32 cellular contexts compared by ENCODE assay signal in the genomic region with DNA sequence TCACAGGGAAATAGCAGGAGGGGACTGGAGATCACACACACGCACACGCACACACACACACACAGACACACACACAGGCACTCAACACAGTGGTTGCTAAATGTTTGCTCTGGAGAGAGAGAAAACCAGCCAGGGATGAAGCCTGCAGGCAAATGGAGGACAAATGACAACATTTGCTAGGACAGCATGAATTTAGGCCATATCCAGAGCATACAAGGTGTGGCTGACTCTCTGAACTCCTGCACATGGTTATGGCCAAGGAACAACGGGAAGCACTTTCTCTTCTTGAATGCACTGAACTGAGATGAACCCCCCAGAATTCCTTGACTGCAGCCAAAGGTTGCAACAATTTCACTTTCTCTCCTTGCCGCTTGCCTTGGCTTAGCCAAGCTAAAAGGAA.
A peak's percentile ranks its signal among the peaks of the same experiment; 100 is the strongest.
DNase-seq lines count a peak whose midpoint lies in the region; ATAC-seq, FAIRE-seq and TF ChIP-seq lines count a peak whose summit lies in the region.
"Had no signal": no experiment of that assay in that cellular context is flagged by ENCODE, and none has a peak within 500 bp of the region (broad histone marks: within the 10 kb centered on the region; RNA-seq: fewer than 3 reads in every experiment).

No MANE protein-coding gene starts in this region.

- no peak for TF ChIP-seq EP300 in K562 (IDR thresholded peaks at IDR 0.05; ENCODE audit: low read length)

- no peak overlapping the region for H2AFZ ChIP-seq in K562 (ENCODE audit: low read depth, low read length)

- no peaks in the 10 kb centered on the region for H3K79me2 ChIP-seq in K562 (ENCODE audit: control insufficient read depth, insufficient read depth, low read length)

- FAIRE-seq in K562 (lab: Jason Lieb, UNC), result peak; percentile 58
- FAIRE-seq: GM12892, islet of Langerhans had no signal

- H3K36me3 ChIP-seq in K562 (ENCODE audit: control insufficient read depth, insufficient read depth, low read length), result no peaks in the 10 kb centered on the region
- H3K36me3 ChIP-seq in CD4-positive, alpha-beta memory T cell (ENCODE audit: insufficient read depth, low read length), result no peaks in the 10 kb centered on the region
- H3K36me3 ChIP-seq: HAP-1, ovary, vagina had no signal

- H3K9me3 ChIP-seq in K562 (replicated peaks; ENCODE audit: control insufficient read depth, insufficient read depth, low read depth, low read length) (no peaks in the 10 kb centered on the region), right cardiac atrium (ENCODE audit: control insufficient read depth, low read length) (no peaks in the 10 kb centered on the region)
- no peaks in the 10 kb centered on the region for H3K9me3 ChIP-seq in CD4-positive, alpha-beta memory T cell (ENCODE audit: control insufficient read depth in 1 of 2, low read length in 2 of 2)
- H3K9me3 ChIP-seq: HAP-1, ovary, sigmoid colon, SK-N-SH, vagina had no signal

- no peak for ATAC-seq in K562
- peak; percentile 34 to 69 for ATAC-seq in right cardiac atrium
- peak; percentile 84 for ATAC-seq in sciatic nerve
- ATAC-seq in GM21737 (IDR thresholded peaks at IDR 0.05; ENCODE audit: unreplicated experiment), result no peak
- ATAC-seq in T-cell (replicated peaks in 1 of 4), result no peak
- ATAC-seq in GM21447 (IDR thresholded peaks at IDR 0.05; ENCODE audit: unreplicated experiment), result no peak
- ATAC-seq: activated CD4-positive, alpha-beta T cell treated with anti-CD3 and anti-CD28 coated beads for 36 hours; CD8-positive, alpha-beta T cell; stimulated activated naive B cell treated with anti-CD40 and anti-IgM and Interleukin-4, amounts not matched to agents 10 μg/mL and 1 μg/mL and 100 μg/mL, for 72 hours had no signal

- in situ Hi-C loops in G401 (cut with HindIII; ENCODE audit: low sequenced_read_pairs), result no loop called here
- in situ Hi-C loops in K562 (cut with MboI), result no loop called here

- H3K9me3 Mint-ChIP-seq in T-cell, result no peaks in the 10 kb centered on the region
- H3K9me3 Mint-ChIP-seq in CD4-positive, alpha-beta memory T cell, result no peaks in the 10 kb centered on the region
- H3K9me3 Mint-ChIP-seq: CD8-positive, alpha-beta T cell; nephron progenitor cell; stimulated activated naive B cell treated with anti-CD40 and anti-IgM and Interleukin-4, amounts not matched to agents 10 μg/mL and 1 μg/mL and 100 μg/mL, for 72 hours had no signal

- no peaks in the 10 kb centered on the region for H3K27me3 ChIP-seq in K562 (ENCODE audit: control insufficient read depth in 2 of 2, insufficient read depth in 2 of 2, low read length in 2 of 2)
- no peaks in the 10 kb centered on the region for H3K27me3 ChIP-seq in right cardiac atrium (ENCODE audit: control insufficient read depth, insufficient read depth)
- H3K27me3 ChIP-seq in CD4-positive, alpha-beta memory T cell (ENCODE audit: insufficient read depth, low read length), result no peaks in the 10 kb centered on the region
- H3K27me3 ChIP-seq: dorsolateral prefrontal cortex, ovary, sigmoid colon, vagina had no signal

- H3K27ac ChIP-seq in K562 (ENCODE audit: extremely low read depth, low read depth, low read length) (no peak overlapping the region), right cardiac atrium (ENCODE audit: low read length) (peak overlapping the region; percentile 10)
- no peak overlapping the region for H3K27ac ChIP-seq in CD4-positive, alpha-beta memory T cell (ENCODE audit: low read depth, low read length)
- H3K27ac ChIP-seq: dorsolateral prefrontal cortex, ovary, sigmoid colon, vagina had no signal

- H3K9ac ChIP-seq in K562 (ENCODE audit: insufficient read depth in 1 of 2, low read depth in 2 of 2, low read length in 2 of 2), result no peak overlapping the region
- H3K9ac ChIP-seq: SK-N-SH had no signal

- intact Hi-C loops in K562 (cut with micrococcal nuclease), result no loop called here
- intact Hi-C loops in right cardiac atrium (cut with DNase I), result no loop called here
- intact Hi-C loops in sciatic nerve (cut with DNase I), result no loop called here
- intact Hi-C loops in CD4-positive, alpha-beta memory T cell (cut with micrococcal nuclease), result no loop called here

- H3K4me1 Mint-ChIP-seq in T-cell, result no peaks in the 10 kb centered on the region
- H3K4me1 Mint-ChIP-seq in CD4-positive, alpha-beta memory T cell, result no peaks in the 10 kb centered on the region
- H3K4me1 Mint-ChIP-seq: activated CD4-positive, alpha-beta T cell treated with anti-CD3 and anti-CD28 coated beads for 36 hours; stimulated activated naive B cell treated with anti-CD40 and anti-IgM and Interleukin-4, amounts not matched to agents 10 μg/mL and 1 μg/mL and 100 μg/mL, for 72 hours had no signal

- TF ChIP-seq POLR2A in K562 (conservative IDR thresholded peaks at IDR 0.05), result no peak

- H3K4me2 ChIP-seq in K562 (ENCODE audit: insufficient read depth, low read length), result no peak overlapping the region
- H3K4me2 ChIP-seq: SK-N-SH had no signal

- H3K4me1 ChIP-seq in K562 (replicated peaks in 1 of 2; ENCODE audit: control insufficient read depth in 2 of 2, insufficient read depth in 2 of 2, low read length in 2 of 2) (no peaks in the 10 kb centered on the region), right cardiac atrium (ENCODE audit: control insufficient read depth, insufficient read depth, low read length) (no peaks in the 10 kb centered on the region)
- no peaks in the 10 kb centered on the region for H3K4me1 ChIP-seq in CD4-positive, alpha-beta memory T cell (ENCODE audit: insufficient read depth, low read length)
- H3K4me1 ChIP-seq: HAP-1 had no signal

- no peak for TF ChIP-seq RAD21 in K562 (CRISPR knock-in tag; conservative IDR thresholded peaks at IDR 0.05 in 1 of 2, IDR thresholded peaks at IDR 0.05 in 1 of 2)

- CTCF ChIA-PET in K562 (lab: Yijun Ruan, JAX; ENCODE audit: low intra/inter-chr PET ratio), result no interaction called here
- CTCF ChIA-PET in T-cell (lab: Charles Lee), result no interaction called here
- CTCF ChIA-PET in CD4-positive, alpha-beta memory T cell (lab: Charles Lee; ENCODE audit: partially characterized antibody), result no interaction called here

- H3K36me3 Mint-ChIP-seq in T-cell, result no peaks in the 10 kb centered on the region
- H3K36me3 Mint-ChIP-seq in CD4-positive, alpha-beta memory T cell, result no peaks in the 10 kb centered on the region
- H3K36me3 Mint-ChIP-seq: activated naive CD8-positive, alpha-beta T cell; CD8-positive, alpha-beta T cell; stimulated activated naive B cell treated with anti-CD40 and anti-IgM and Interleukin-4, amounts not matched to agents 10 μg/mL and 1 μg/mL and 100 μg/mL, for 72 hours had no signal

- H3K4me3 ChIP-seq in K562 (no peak overlapping the region), right cardiac atrium (ENCODE audit: low read length) (no peak overlapping the region)
- no peak overlapping the region for H3K4me3 ChIP-seq in CD4-positive, alpha-beta memory T cell (ENCODE audit: low read length in 2 of 2)
- H3K4me3 ChIP-seq: dorsolateral prefrontal cortex, HAP-1, lung, ovary, sigmoid colon, vagina had no signal

- no TSS peak for BruUV-seq in K562 (replicated peaks; lab: Mats Ljungman, UMichigan)

- no peaks in the 10 kb centered on the region for H4K20me1 ChIP-seq in K562 (replicated peaks; ENCODE audit: control insufficient read depth, insufficient read depth, low read length)

- WGBS in K562 (ENCODE audit: insufficient coverage, low coverage, missing lambda C conversion rate), result 39% methylated on average over 4 of the region's 4 CpGs
- WGBS in right cardiac atrium, result 74% methylated on average over 4 of the region's 4 CpGs

- DNase-seq in G401 (ENCODE audit: low spot score) (peak; percentile 6), K562 (ENCODE audit: extremely low read depth in 1 of 4, low spot score in 3 of 4) (no peak), right cardiac atrium (peak in 1 of 3 donors; percentile 58), sciatic nerve (ENCODE audit: low spot score) (no peak), T-cell (no peak)
- DNase-seq in CD4-positive, alpha-beta memory T cell, result no peak
- DNase-seq: activated CD4-positive, alpha-beta T cell treated with anti-CD3 and anti-CD28 coated beads for 36 hours; activated effector memory CD4-positive, alpha-beta T cell treated with Interleukin-2 at 50 U/mL for 16 hours; activated T-cell treated with anti-CD3 and anti-CD28 coated beads for 4 hours; CD8-positive, alpha-beta T cell; cerebellar nuclear complex; dorsolateral prefrontal cortex; KG1; MM.1S; NCI-H1436 treated with DMSO at 0.1 percent for 48 hours; NCI-H2107; NCI-H446; nephron progenitor cell; OCI-M1; ovary; sigmoid colon; SK-N-SH; stimulated activated CD4-positive, alpha-beta T cell treated with anti-CD3 and anti-CD28 coated beads, Interleukin-15, amount 100 ng/mL, for 24 hours; stimulated activated naive B cell treated with anti-CD40 and anti-IgM and Interleukin-4, amounts not matched to agents 10 μg/mL and 1 μg/mL and 100 μg/mL, for 72 hours had no signal

- TF ChIP-seq CTCF in K562 (IDR thresholded peaks at IDR 0.05 in 2 of 3, conservative IDR thresholded peaks at IDR 0.05 in 1 of 3; ENCODE audit: insufficient read depth in 2 of 3, low read depth in 1 of 3, low read length in 3 of 3), result no peak

- POLR2A ChIA-PET in K562 (lab: Yijun Ruan, JAX) (no interaction called here), T-cell (lab: Charles Lee) (no interaction called here)
- POLR2A ChIA-PET in CD4-positive, alpha-beta memory T cell (lab: Charles Lee; ENCODE audit: partially characterized antibody), result no interaction called here

- H3K27me3 Mint-ChIP-seq in T-cell, result peaks cover 0 to 4% of the 10 kb centered on the region in 2 donors
- peaks cover 0 to 4% of the 10 kb centered on the region in 2 donors for H3K27me3 Mint-ChIP-seq in CD4-positive, alpha-beta memory T cell
- H3K27me3 Mint-ChIP-seq: activated CD4-positive, alpha-beta T cell treated with anti-CD3 and anti-CD28 coated beads for 36 hours; activated naive CD8-positive, alpha-beta T cell had no signal

- H3K4me3 Mint-ChIP-seq in T-cell, result no peak overlapping the region
- H3K4me3 Mint-ChIP-seq in CD4-positive, alpha-beta memory T cell, result no peak overlapping the region
- H3K4me3 Mint-ChIP-seq: activated CD4-positive, alpha-beta T cell treated with anti-CD3 and anti-CD28 coated beads for 36 hours; activated naive CD8-positive, alpha-beta T cell; CD8-positive, alpha-beta T cell; nephron progenitor cell; stimulated activated naive B cell treated with anti-CD40 and anti-IgM and Interleukin-4, amounts not matched to agents 10 μg/mL and 1 μg/mL and 100 μg/mL, for 72 hours had no signal

- no peak overlapping the region for H3K27ac Mint-ChIP-seq in T-cell
- H3K27ac Mint-ChIP-seq in CD4-positive, alpha-beta memory T cell, result no peak overlapping the region
- H3K27ac Mint-ChIP-seq: activated CD4-positive, alpha-beta T cell treated with anti-CD3 and anti-CD28 coated beads for 36 hours; activated naive CD8-positive, alpha-beta T cell; CD8-positive, alpha-beta T cell; nephron progenitor cell; stimulated activated naive B cell treated with anti-CD40 and anti-IgM and Interleukin-4, amounts not matched to agents 10 μg/mL and 1 μg/mL and 100 μg/mL, for 72 hours had no signal

- no peaks in the 10 kb centered on the region for H3K9me1 ChIP-seq in K562 (ENCODE audit: control insufficient read depth, insufficient read depth, low read length)

TF ChIP-seq in K562, 482 proteins besides CTCF, POLR2A, EP300 and RAD21 (continues in another document):
- TF ChIP-seq ZFX (CRISPR knock-in tag; IDR thresholded peaks at IDR 0.05), result no peak

Comparison
In these comparisons a context has a peak if more than half of its experiments do, and no peak if none do; other contexts are left out.
1. ATAC-seq: peak in right cardiac atrium (2 of 2) and sciatic nerve (single experiment); none in K562 (single experiment), GM21737 (single experiment), T-cell (0 of 4) and GM21447 (single experiment).